In genomic region chr2:169131587-169132512, GRCh38 we compare ENCODE assay signal across 8 cellular contexts.
DNase-seq lines count a peak whose midpoint lies in the region; ATAC-seq and TF ChIP-seq lines count a peak whose summit lies in the region.

No MANE protein-coding gene starts in this region.

- intact Hi-C loops in natural killer cell (cut with micrococcal nuclease): loop anchor here (2.0 kb wide), 1 partner anchor 171 kb away; no protein-coding TSS in a partner anchor

- H3K27ac ChIP-seq in Peyer's patch: no peak overlapping the region

- TF ChIP-seq CTCF in Peyer's patch (IDR thresholded peaks at IDR 0.05) (peak; percentile 65 to 90 (median 84)), epithelial cell of proximal tubule (conservative IDR thresholded peaks at IDR 0.05; ENCODE audit: low read depth, low read length) (peak; percentile 81), natural killer cell (IDR thresholded peaks at IDR 0.05) (peak; percentile 95)

- no peaks in the 10 kb centered on the region for H3K9me3 Mint-ChIP-seq in natural killer cell

- ATAC-seq in GM19351 (IDR thresholded peaks at IDR 0.05; ENCODE audit: unreplicated experiment) (peak; percentile 84), HG03575 (IDR thresholded peaks at IDR 0.05; ENCODE audit: extremely low read depth, insufficient number of reproducible peaks, low FRiP score, unreplicated experiment) (peak; percentile 70), natural killer cell (peak; percentile 73 to 97 (median 97))

- H3K4me3 ChIP-seq in Peyer's patch (no peak overlapping the region), epithelial cell of proximal tubule (ENCODE audit: low read depth, low read length) (no peak overlapping the region)

- no peak overlapping the region for H3K27ac Mint-ChIP-seq in natural killer cell

- no peak for TF ChIP-seq POLR2A in Peyer's patch (IDR thresholded peaks at IDR 0.05)

- DNase-seq in DMS114 treated with DMSO at 0.1 percent for 48 hours (lab: John Stamatoyannopoulos, UW; ENCODE audit: unreplicated experiment) (peak; percentile 5), Peyer's patch (no peak), epithelial cell of proximal tubule (ENCODE audit: low read depth) (peak; percentile 54), natural killer cell (no peak)
- DNase-seq in stimulated activated CD4-positive, alpha-beta T cell treated with anti-CD3 and anti-CD28 coated beads, Interleukin-15, amount 100 ng/mL, for 24 hours: no peak
- DNase-seq in effector CD8-positive, alpha-beta T cell (lab: John Stamatoyannopoulos, UW): no peak

- H3K4me1 ChIP-seq in Peyer's patch: no peaks in the 10 kb centered on the region

- H3K9me3 ChIP-seq in Peyer's patch: no peaks in the 10 kb centered on the region

- H3K27me3 Mint-ChIP-seq in natural killer cell (ENCODE audit: low read depth in 2 of 2): no peaks in the 10 kb centered on the region

- H3K27me3 ChIP-seq in Peyer's patch: no peaks in the 10 kb centered on the region

- no peaks in the 10 kb centered on the region for H3K36me3 ChIP-seq in Peyer's patch

- no peaks in the 10 kb centered on the region for H3K36me3 Mint-ChIP-seq in natural killer cell

- H3K4me1 Mint-ChIP-seq in natural killer cell: no peaks in the 10 kb centered on the region

- no peak overlapping the region for H3K4me3 Mint-ChIP-seq in natural killer cell

Comparison
In these comparisons a context has a peak if more than half of its experiments do, and no peak if none do; other contexts are left out.
1. DNase-seq: peak in DMS114 treated with DMSO at 0.1 percent for 48 hours (single experiment) and epithelial cell of proximal tubule (single experiment); none in Peyer's patch (0 of 3), natural killer cell (single experiment), stimulated activated CD4-positive, alpha-beta T cell treated with anti-CD3 and anti-CD28 coated beads, Interleukin-15, amount 100 ng/mL, for 24 hours (single experiment) and effector CD8-positive, alpha-beta T cell (single experiment).
2. Peak in every context shown above with its lines, with median percentiles within 50 percentile points of each other: ATAC-seq and CTCF ChIP-seq.